25 cellular contexts compared by ENCODE assay signal in genomic region chr2:237221443-237221842, GRCh38.
DNase-seq lines count a peak whose midpoint lies in the region; ATAC-seq, FAIRE-seq and TF ChIP-seq lines count a peak whose summit lies in the region.
"Had no signal": no experiment of that assay in that cellular context is flagged by ENCODE, and none has a peak within 500 bp of the region (broad histone marks: within the 10 kb centered on the region; RNA-seq: fewer than 3 reads in every experiment).

No MANE protein-coding gene starts in this region.

- H3K9me3 ChIP-seq in astrocyte (ENCODE audit: insufficient read depth, low read depth, low read length) (no peaks in the 10 kb centered on the region), osteoblast (ENCODE audit: low read depth, low read length) (no peaks in the 10 kb centered on the region), thyroid gland (no peaks in the 10 kb centered on the region)
- H3K9me3 ChIP-seq: Caco-2, pancreas, right lobe of liver, upper lobe of left lung had no signal

- DNase-seq in activated CD8-positive, alpha-beta memory T cell treated with anti-CD3 and anti-CD28 coated beads, Interleukin-2, amount 10 ng/mL, durations not matched to agents 7 days and 5 days, result peak; percentile 31
- no peak for DNase-seq in activated CD8-positive, alpha-beta memory T cell treated with anti-CD3 and anti-CD28 coated beads for 24 hours
- DNase-seq in astrocyte (ENCODE audit: low read depth), result no peak
- no peak for DNase-seq in osteoblast (ENCODE audit: insufficient read length, low spot score, missing footprints)
- DNase-seq in thyroid gland, result no peak
- DNase-seq in activated naive CD4-positive, alpha-beta T cell treated with anti-CD3 and anti-CD28 coated beads, Interleukin-2, amount 50 U/mL, for 72 hours (ENCODE audit: low spot score in 2 of 2), result no peak
- no peak for DNase-seq in activated gamma-delta T cell (lab: John Stamatoyannopoulos, UW)
- DNase-seq in HK-2 (ENCODE audit: unreplicated experiment), result no peak
- DNase-seq: activated T-cell treated with anti-CD3 and anti-CD28 coated beads, Interleukin-2, amount 50 U/mL, for 48 hours; Caco-2; cortex of kidney; H7; hippocampal formation; Karpas-422; mammary epithelial cell; NCI-H2029; NCI-H345; pancreas; right lobe of liver; stimulated activated naive B cell treated with anti-CD40 and anti-IgM and Interleukin-4, amounts not matched to agents 10 μg/mL and 1 μg/mL and 100 μg/mL, for 72 hours; upper lobe of left lung had no signal

- peaks cover 20% of the 10 kb centered on the region for H3K27me3 Mint-ChIP-seq in activated CD8-positive, alpha-beta memory T cell treated with anti-CD3 and anti-CD28 coated beads, Interleukin-2, amount 10 ng/mL, durations not matched to agents 7 days and 5 days
- H3K27me3 Mint-ChIP-seq in astrocyte (ENCODE audit: low read depth, unreplicated experiment), result no peaks in the 10 kb centered on the region

- TF ChIP-seq CTCF in astrocyte (IDR thresholded peaks at IDR 0.05; ENCODE audit: insufficient read depth, low read depth, low read length) (no peak), osteoblast (IDR thresholded peaks at IDR 0.05; ENCODE audit: extremely low read depth, low read depth, low read length) (no peak), thyroid gland (IDR thresholded peaks at IDR 0.05) (no peak)

- peak overlapping the region; percentile 75 for H3K9ac ChIP-seq in astrocyte (ENCODE audit: low read length)

- H4K20me1 ChIP-seq in astrocyte (ENCODE audit: insufficient read depth, low read length) (no peaks in the 10 kb centered on the region), osteoblast (ENCODE audit: insufficient read depth, low read length) (no peaks in the 10 kb centered on the region)

- H3K4me3 ChIP-seq in astrocyte (ENCODE audit: insufficient read depth, low read depth, low read length) (no peak overlapping the region), osteoblast (ENCODE audit: insufficient read depth, low read length) (no peak overlapping the region), thyroid gland (replicated peaks in 1 of 3) (no peak overlapping the region)
- H3K4me3 ChIP-seq: pancreas, right lobe of liver, upper lobe of left lung had no signal

- H3K36me3 ChIP-seq in astrocyte (ENCODE audit: insufficient read depth, low read length) (no peaks in the 10 kb centered on the region), osteoblast (ENCODE audit: insufficient read depth, low read length) (no peaks in the 10 kb centered on the region), thyroid gland (no peaks in the 10 kb centered on the region)
- H3K36me3 ChIP-seq: pancreas, right lobe of liver, upper lobe of left lung had no signal

- no peak overlapping the region for H3K4me3 Mint-ChIP-seq in activated CD8-positive, alpha-beta memory T cell treated with anti-CD3 and anti-CD28 coated beads, Interleukin-2, amount 10 ng/mL, durations not matched to agents 7 days and 5 days
- no peak overlapping the region for H3K4me3 Mint-ChIP-seq in astrocyte (ENCODE audit: unreplicated experiment)
- H3K4me3 Mint-ChIP-seq: activated naive CD4-positive, alpha-beta T cell treated with anti-CD3 and anti-CD28 coated beads, Interleukin-2, amount 50 U/mL, for 24 hours; stimulated activated naive B cell treated with anti-CD40 and anti-IgM and Interleukin-4, amounts not matched to agents 10 μg/mL and 1 μg/mL and 100 μg/mL, for 72 hours; T-helper 2 cell treated with Interferon-gamma antibody and Interleukin-4, amounts not matched to agents 5 μg/mL and 100 μg/mL, for 36 hours had no signal

- ATAC-seq in activated CD8-positive, alpha-beta memory T cell treated with anti-CD3 and anti-CD28 coated beads, Interleukin-2, amount 10 ng/mL, durations not matched to agents 7 days and 5 days, result no peak
- ATAC-seq in activated naive CD4-positive, alpha-beta T cell treated with anti-CD3 and anti-CD28 coated beads, Interleukin-2, amount 50 U/mL, for 72 hours, result no peak
- ATAC-seq: right lobe of liver; stimulated activated naive B cell treated with anti-CD40 and anti-IgM and Interleukin-4, amounts not matched to agents 10 μg/mL and 1 μg/mL and 100 μg/mL, for 72 hours had no signal

- H3K36me3 Mint-ChIP-seq in activated CD8-positive, alpha-beta memory T cell treated with anti-CD3 and anti-CD28 coated beads, Interleukin-2, amount 10 ng/mL, durations not matched to agents 7 days and 5 days, result no peaks in the 10 kb centered on the region
- no peaks in the 10 kb centered on the region for H3K36me3 Mint-ChIP-seq in astrocyte (ENCODE audit: low read depth, unreplicated experiment)
- no peaks in the 10 kb centered on the region for H3K36me3 Mint-ChIP-seq in activated naive CD4-positive, alpha-beta T cell treated with anti-CD3 and anti-CD28 coated beads, Interleukin-2, amount 50 U/mL, for 72 hours
- H3K36me3 Mint-ChIP-seq: activated naive CD4-positive, alpha-beta T cell treated with anti-CD3 and anti-CD28 coated beads, Interleukin-2, amount 50 U/mL, for 24 hours; stimulated activated naive B cell treated with anti-CD40 and anti-IgM and Interleukin-4, amounts not matched to agents 10 μg/mL and 1 μg/mL and 100 μg/mL, for 72 hours had no signal

- 74 to 89% methylated on average over 8 of the region's 8 CpGs for WGBS in thyroid gland, 2 donors

- FAIRE-seq in astrocyte (lab: Jason Lieb, UNC), result no peak
- FAIRE-seq: islet of Langerhans, pancreas had no signal

- peaks cover 2% of the 10 kb centered on the region for H3K4me1 Mint-ChIP-seq in activated CD8-positive, alpha-beta memory T cell treated with anti-CD3 and anti-CD28 coated beads, Interleukin-2, amount 10 ng/mL, durations not matched to agents 7 days and 5 days
- H3K4me1 Mint-ChIP-seq in astrocyte (ENCODE audit: low read depth, unreplicated experiment), result peaks cover 44% of the 10 kb centered on the region
- H3K4me1 Mint-ChIP-seq: activated naive CD4-positive, alpha-beta T cell treated with anti-CD3 and anti-CD28 coated beads, Interleukin-2, amount 50 U/mL, for 24 hours; stimulated activated naive B cell treated with anti-CD40 and anti-IgM and Interleukin-4, amounts not matched to agents 10 μg/mL and 1 μg/mL and 100 μg/mL, for 72 hours had no signal

- CTCF ChIA-PET in activated CD8-positive, alpha-beta memory T cell treated with anti-CD3 and anti-CD28 coated beads, Interleukin-2, amount 10 ng/mL, durations not matched to agents 7 days and 5 days (lab: Charles Lee), result no interaction called here

- H3K4me2 ChIP-seq in astrocyte (ENCODE audit: low read length) (peak overlapping the region; percentile 68), osteoblast (ENCODE audit: insufficient read depth, low read length) (peak overlapping the region; percentile 77)

- TF ChIP-seq POLR2A in thyroid gland (IDR thresholded peaks at IDR 0.05), result no peak

- peaks cover 40% of the 10 kb centered on the region for H3K4me1 ChIP-seq in astrocyte (ENCODE audit: insufficient read depth, low read length)
- H3K4me1 ChIP-seq in osteoblast (ENCODE audit: insufficient read depth, low read length), result peaks cover 40% of the 10 kb centered on the region
- H3K4me1 ChIP-seq in thyroid gland, result peaks cover 0 to 12% of the 10 kb centered on the region in 2 donors
- H3K4me1 ChIP-seq: Caco-2, pancreas, right lobe of liver, upper lobe of left lung had no signal

- H3K9me3 Mint-ChIP-seq in activated CD8-positive, alpha-beta memory T cell treated with anti-CD3 and anti-CD28 coated beads, Interleukin-2, amount 10 ng/mL, durations not matched to agents 7 days and 5 days (ENCODE audit: low read depth), result no peaks in the 10 kb centered on the region
- no peaks in the 10 kb centered on the region for H3K9me3 Mint-ChIP-seq in astrocyte (ENCODE audit: unreplicated experiment)
- H3K9me3 Mint-ChIP-seq in activated naive CD4-positive, alpha-beta T cell treated with anti-CD3 and anti-CD28 coated beads, Interleukin-2, amount 50 U/mL, for 72 hours, result no peaks in the 10 kb centered on the region
- H3K9me3 Mint-ChIP-seq: activated naive CD4-positive, alpha-beta T cell treated with anti-CD3 and anti-CD28 coated beads, Interleukin-2, amount 50 U/mL, for 24 hours; T-helper 2 cell treated with Interferon-gamma antibody and Interleukin-4, amounts not matched to agents 5 μg/mL and 100 μg/mL, for 36 hours had no signal

- no peak overlapping the region for H3K27ac Mint-ChIP-seq in activated CD8-positive, alpha-beta memory T cell treated with anti-CD3 and anti-CD28 coated beads, Interleukin-2, amount 10 ng/mL, durations not matched to agents 7 days and 5 days
- no peak overlapping the region for H3K27ac Mint-ChIP-seq in astrocyte (ENCODE audit: unreplicated experiment)
- no peak overlapping the region for H3K27ac Mint-ChIP-seq in activated naive CD4-positive, alpha-beta T cell treated with anti-CD3 and anti-CD28 coated beads, Interleukin-2, amount 50 U/mL, for 72 hours
- H3K27ac Mint-ChIP-seq: activated naive CD4-positive, alpha-beta T cell treated with anti-CD3 and anti-CD28 coated beads, Interleukin-2, amount 50 U/mL, for 24 hours; stimulated activated naive B cell treated with anti-CD40 and anti-IgM and Interleukin-4, amounts not matched to agents 10 μg/mL and 1 μg/mL and 100 μg/mL, for 72 hours; T-helper 2 cell treated with Interferon-gamma antibody and Interleukin-4, amounts not matched to agents 5 μg/mL and 100 μg/mL, for 36 hours had no signal

- H2AFZ ChIP-seq in astrocyte (ENCODE audit: low read depth, low read length), result no peak overlapping the region
- H2AFZ ChIP-seq in osteoblast (ENCODE audit: low read length), result no peak overlapping the region

- intact Hi-C loops in thyroid gland (cut with DNase I), result no loop called here

- peak overlapping the region; percentile 99 for H3K27ac ChIP-seq in astrocyte (ENCODE audit: low read depth, low read length)
- H3K27ac ChIP-seq in osteoblast (ENCODE audit: low read depth, low read length), result peak overlapping the region; percentile 95
- peak overlapping the region in 2 of 3 donors; percentile 2 to 6 for H3K27ac ChIP-seq in thyroid gland
- H3K27ac ChIP-seq: 22Rv1, right lobe of liver had no signal

- no peaks in the 10 kb centered on the region for H3K27me3 ChIP-seq in astrocyte (ENCODE audit: insufficient read depth, low read length)
- no peaks in the 10 kb centered on the region for H3K27me3 ChIP-seq in osteoblast (ENCODE audit: insufficient read depth, low read length)
- no peaks in the 10 kb centered on the region for H3K27me3 ChIP-seq in thyroid gland
- H3K27me3 ChIP-seq: pancreas, right lobe of liver, upper lobe of left lung had no signal

- H3K79me2 ChIP-seq in astrocyte (ENCODE audit: insufficient read depth, low read length) (no peaks in the 10 kb centered on the region), osteoblast (ENCODE audit: insufficient read depth, low read length) (no peaks in the 10 kb centered on the region)

Comparison
In these comparisons a context has a peak if more than half of its experiments do, and no peak if none do; other contexts are left out.
1. H3K27ac ChIP-seq: peak in every context shown above with its lines; median percentile 99 in astrocyte; 95 in osteoblast; 4 in thyroid gland.